ENCODE assay signal across 27 cellular contexts in genomic region chr15:68191555-68191954, GRCh38. TPM values are rescaled to one million over a fixed set of nuclear protein-coding genes. Genes with fewer than 3 reads are reported as not detected.
DNase-seq lines count a peak whose midpoint lies in the region; ATAC-seq and TF ChIP-seq lines count a peak whose summit lies in the region.
"Had no signal": no experiment of that assay in that cellular context is flagged by ENCODE, and none has a peak within 500 bp of the region (broad histone marks: within the 10 kb centered on the region; RNA-seq: fewer than 3 reads in every experiment).

No MANE protein-coding gene starts in this region.

- H3K27me3 Mint-ChIP-seq in endodermal cell (ENCODE audit: insufficient read depth) = no peaks in the 10 kb centered on the region
- H3K27me3 Mint-ChIP-seq: activated CD4-positive, alpha-beta T cell treated with anti-CD3 and anti-CD28 coated beads, Interleukin-2, amount 10 ng/mL, durations not matched to agents 7 days and 5 days; activated naive CD4-positive, alpha-beta T cell treated with anti-CD3 and anti-CD28 coated beads, Interleukin-2, amount 10 ng/mL, durations not matched to agents 7 days and 5 days had no signal

- H3K9me3 ChIP-seq in HEK293 (ENCODE audit: control insufficient read depth, insufficient read depth, low read depth, low read length) (no peaks in the 10 kb centered on the region), OCI-LY1 (ENCODE audit: low read length) (no peaks in the 10 kb centered on the region), endodermal cell (ENCODE audit: control insufficient read depth, low read length) (no peaks in the 10 kb centered on the region), neutrophil (no peaks in the 10 kb centered on the region), PC-3 (ENCODE audit: low read length) (no peaks in the 10 kb centered on the region)
- H3K9me3 ChIP-seq: heart left ventricle had no signal

- BruUV-seq in PC-3 (replicated peaks; lab: Mats Ljungman, UMichigan) = no TSS peak

- no peak overlapping the region for H3K27ac Mint-ChIP-seq in endodermal cell
- H3K27ac Mint-ChIP-seq: activated CD4-positive, alpha-beta T cell treated with anti-CD3 and anti-CD28 coated beads, Interleukin-2, amount 10 ng/mL, durations not matched to agents 7 days and 5 days; activated naive CD4-positive, alpha-beta T cell treated with anti-CD3 and anti-CD28 coated beads, Interleukin-2, amount 10 ng/mL, durations not matched to agents 7 days and 5 days; activated T-helper 1 cell treated with anti-CD3 and anti-CD28 coated beads, Interleukin-12 subunit alpha, Interleukin-12 subunit beta, Interleukin-2, Interleukin-4 antibody, amounts not matched to agents 30 ng/mL and 10 ng/mL and 1 ng/mL, durations not matched to agents 14 hours and 24 hours and 36 hours; neural progenitor cell had no signal

- H2AFZ ChIP-seq in OCI-LY1 (ENCODE audit: low read length) (no peak overlapping the region), PC-3 (ENCODE audit: low read length) (no peak overlapping the region)
- H2AFZ ChIP-seq: neural progenitor cell had no signal

- H3K4me1 ChIP-seq in HEK293 (ENCODE audit: control insufficient read depth, insufficient read depth, low read length) (no peaks in the 10 kb centered on the region), OCI-LY1 (ENCODE audit: insufficient read depth, low read length, severe bottlenecking) (peaks cover 38% of the 10 kb centered on the region), endodermal cell (ENCODE audit: control insufficient read depth, insufficient read depth, low read length) (peaks cover 5% of the 10 kb centered on the region), neutrophil (ENCODE audit: control insufficient read depth in 1 of 2, insufficient read depth in 1 of 2, low read depth in 1 of 2, low read length in 1 of 2) (no peaks in the 10 kb centered on the region), PC-3 (ENCODE audit: insufficient read depth, low read length) (no peaks in the 10 kb centered on the region)
- H3K4me1 ChIP-seq: neural progenitor cell had no signal

- no peak for TF ChIP-seq CTCF in HEK293 (tag by site-specific recombination; IDR thresholded peaks at IDR 0.05)
- no peak for TF ChIP-seq CTCF in OCI-LY1 (IDR thresholded peaks at IDR 0.05; ENCODE audit: low read length)
- no peak for TF ChIP-seq CTCF in endodermal cell (conservative IDR thresholded peaks at IDR 0.05)
- TF ChIP-seq CTCF in neutrophil (IDR thresholded peaks at IDR 0.05) = no peak
- no peak for TF ChIP-seq CTCF in PC-3 (conservative IDR thresholded peaks at IDR 0.05; ENCODE audit: low read depth, low read length)

- H3K4me2 ChIP-seq in OCI-LY1 (ENCODE audit: low read length) = no peak overlapping the region
- no peak overlapping the region for H3K4me2 ChIP-seq in PC-3 (ENCODE audit: low read length)
- H3K4me2 ChIP-seq: neural progenitor cell had no signal

- H3K36me3 Mint-ChIP-seq in endodermal cell (ENCODE audit: low read depth) = peaks cover 27% of the 10 kb centered on the region

- peaks cover 13% of the 10 kb centered on the region for H3K4me1 Mint-ChIP-seq in endodermal cell
- H3K4me1 Mint-ChIP-seq: activated CD4-positive, alpha-beta T cell treated with anti-CD3 and anti-CD28 coated beads, Interleukin-2, amount 10 ng/mL, durations not matched to agents 7 days and 5 days; activated naive CD4-positive, alpha-beta T cell treated with anti-CD3 and anti-CD28 coated beads, Interleukin-2, amount 10 ng/mL, durations not matched to agents 7 days and 5 days had no signal

- DNase-seq in endodermal cell (peak; percentile 53), germinal center (ENCODE audit: low spot score) (no peak), PC-3 (no peak)
- DNase-seq: activated CD4-positive, alpha-beta T cell treated with anti-CD3 and anti-CD28 coated beads, Interleukin-2, amount 10 ng/mL, durations not matched to agents 7 days and 5 days; activated naive CD4-positive, alpha-beta T cell treated with anti-CD3 and anti-CD28 coated beads, Interleukin-2, amount 10 ng/mL, durations not matched to agents 7 days and 5 days; amygdala; C1 segment of cervical spinal cord; DND-41; effector CD4-positive, alpha-beta T cell; heart left ventricle; NCI-H1048; NCI-H1694 treated with DMSO at 0.1 percent for 48 hours; NCI-H2171 treated with DMSO at 0.1 percent for 48 hours; NCI-H524; stimulated activated CD4-positive, alpha-beta T cell treated with anti-CD3 and anti-CD28 coated beads, Interleukin-15, amount 100 ng/mL, for 24 hours; stimulated activated naive CD4-positive, alpha-beta T cell; T-helper 9 cell; WERI-Rb-1 had no signal

- H3K4me3 ChIP-seq in HEK293 (ENCODE audit: low read depth, low read length) (no peak overlapping the region), OCI-LY1 (ENCODE audit: low read depth, low read length, poor library complexity, severe bottlenecking) (no peak overlapping the region), endodermal cell (ENCODE audit: low read length) (no peak overlapping the region), neutrophil (ENCODE audit: low read depth in 1 of 2, low read length in 1 of 2) (no peak overlapping the region), PC-3 (ENCODE audit: low read length) (no peak overlapping the region)
- H3K4me3 ChIP-seq: heart left ventricle, neural progenitor cell, SK-N-MC had no signal

- CTCF ChIA-PET in HEK293 (lab: Yijun Ruan, JAX) = interaction anchor here (0.6 to 1.7 kb wide), 4 partner anchors 11 to 135 kb away, joined by 3 to 6 read pairs (median 3); no protein-coding TSS in a partner anchor
- CTCF ChIA-PET in PC-3 (lab: Charles Lee) = no interaction called here

- H3K9me2 ChIP-seq in OCI-LY1 (ENCODE audit: low read depth, low read length) (no peaks in the 10 kb centered on the region), PC-3 (replicated peaks; ENCODE audit: low read length) (no peaks in the 10 kb centered on the region)

- POLR2A ChIA-PET in HEK293 (lab: Yijun Ruan, JAX) = no interaction called here
- POLR2A ChIA-PET in PC-3 (lab: Charles Lee; ENCODE audit: unreplicated experiment) = no interaction called here

- H3K27ac ChIP-seq in HEK293 (ENCODE audit: extremely low read depth, low read depth, low read length) (no peak overlapping the region), OCI-LY1 (ENCODE audit: low read depth, low read length, poor library complexity, severe bottlenecking) (peak overlapping the region; percentile 29), endodermal cell (ENCODE audit: low read depth, low read length) (no peak overlapping the region), neutrophil (peak overlapping the region; percentile 5), PC-3 (ENCODE audit: low read length) (no peak overlapping the region)
- H3K27ac ChIP-seq: epithelial cell of prostate, heart left ventricle, HL-60, neural progenitor cell, SK-N-MC, WERI-Rb-1 had no signal

- intact Hi-C loops in PC-3 (cut with micrococcal nuclease) = no loop called here

- H3K4me3 Mint-ChIP-seq in endodermal cell = no peak overlapping the region
- H3K4me3 Mint-ChIP-seq: activated CD4-positive, alpha-beta T cell treated with anti-CD3 and anti-CD28 coated beads, Interleukin-2, amount 10 ng/mL, durations not matched to agents 7 days and 5 days; activated naive CD4-positive, alpha-beta T cell treated with anti-CD3 and anti-CD28 coated beads, Interleukin-2, amount 10 ng/mL, durations not matched to agents 7 days and 5 days; activated T-helper 1 cell treated with anti-CD3 and anti-CD28 coated beads, Interleukin-12 subunit alpha, Interleukin-12 subunit beta, Interleukin-2, Interleukin-4 antibody, amounts not matched to agents 30 ng/mL and 10 ng/mL and 1 ng/mL, durations not matched to agents 14 hours and 24 hours and 36 hours; neural progenitor cell had no signal

- H3K9ac ChIP-seq in OCI-LY1 (ENCODE audit: low read length) (no peak overlapping the region), endodermal cell (ENCODE audit: extremely low read depth, low read length, poor library complexity, severe bottlenecking) (no peak overlapping the region), PC-3 (ENCODE audit: low read length) (no peak overlapping the region)
- H3K9ac ChIP-seq: neural progenitor cell had no signal

- H3K9me3 Mint-ChIP-seq in endodermal cell = no peaks in the 10 kb centered on the region
- H3K9me3 Mint-ChIP-seq: activated CD4-positive, alpha-beta T cell treated with anti-CD3 and anti-CD28 coated beads, Interleukin-2, amount 10 ng/mL, durations not matched to agents 7 days and 5 days; activated naive CD4-positive, alpha-beta T cell treated with anti-CD3 and anti-CD28 coated beads, Interleukin-2, amount 10 ng/mL, durations not matched to agents 7 days and 5 days; activated T-helper 1 cell treated with anti-CD3 and anti-CD28 coated beads, Interleukin-12 subunit alpha, Interleukin-12 subunit beta, Interleukin-2, Interleukin-4 antibody, amounts not matched to agents 30 ng/mL and 10 ng/mL and 1 ng/mL, durations not matched to agents 14 hours and 24 hours and 36 hours; neural progenitor cell had no signal

- H4K20me1 ChIP-seq in OCI-LY1 (ENCODE audit: insufficient read depth, low read length) (no peaks in the 10 kb centered on the region), PC-3 (ENCODE audit: low read length) (no peaks in the 10 kb centered on the region)

- H3K79me2 ChIP-seq in OCI-LY1 (ENCODE audit: insufficient read depth, low read length) = no peaks in the 10 kb centered on the region
- H3K79me2 ChIP-seq in PC-3 (ENCODE audit: low read length) = no peaks in the 10 kb centered on the region

- H3F3A ChIP-seq in OCI-LY1 (ENCODE audit: insufficient read depth, low read length) = no peaks in the 10 kb centered on the region
- no peaks in the 10 kb centered on the region for H3F3A ChIP-seq in PC-3 (ENCODE audit: low read length, unreplicated experiment)

- WGBS in endodermal cell (ENCODE audit: insufficient coverage in 1 of 2, insufficient read length in 1 of 2), 2 experiments = 70 to 88% methylated on average over 3 of the region's 3 CpGs

- ATAC-seq in HG03097 (IDR thresholded peaks at IDR 0.05; ENCODE audit: low FRiP score, unreplicated experiment) = no peak
- no peak for ATAC-seq in PC-3
- ATAC-seq: heart left ventricle had no signal

- H3K27me3 ChIP-seq in OCI-LY1 (ENCODE audit: insufficient read depth, low read length) (no peaks in the 10 kb centered on the region), endodermal cell (ENCODE audit: control insufficient read depth, insufficient read depth, low read length, poor library complexity, severe bottlenecking) (no peaks in the 10 kb centered on the region), neutrophil (no peaks in the 10 kb centered on the region), PC-3 (ENCODE audit: low read length) (no peaks in the 10 kb centered on the region)
- H3K27me3 ChIP-seq: heart left ventricle, neural progenitor cell had no signal

- H3K36me3 ChIP-seq in HEK293 (ENCODE audit: control insufficient read depth in 2 of 2, insufficient read depth in 1 of 2, low read length in 2 of 2) = peaks cover 8 to 61% of the 10 kb centered on the region in 2 experiments
- peaks cover 68% of the 10 kb centered on the region for H3K36me3 ChIP-seq in OCI-LY1 (ENCODE audit: insufficient read depth, low read length)
- peaks cover 58% of the 10 kb centered on the region for H3K36me3 ChIP-seq in endodermal cell (ENCODE audit: control insufficient read depth, insufficient read depth, low read length)
- H3K36me3 ChIP-seq in neutrophil = peaks cover 93% of the 10 kb centered on the region
- H3K36me3 ChIP-seq in PC-3 (ENCODE audit: low read depth, low read length) = peaks cover 27% of the 10 kb centered on the region
- H3K36me3 ChIP-seq: neural progenitor cell had no signal

RNA-seq across cellular contexts. Expression of gene CALML4, which starts 13.6 kb away (rescaled TPM):
- total RNA-seq in endodermal cell (10 to 100 TPM in 1 of 2 donors, 1 to 10 TPM in 1; 9.7 to 17.4 TPM), PC-3 (2014; rRNA removed) (4.5 and 4.8 TPM in 2 replicates)
- 7.7 TPM for polyA plus RNA-seq in endodermal cell (2013, experiment 1 of 2)
- polyA plus RNA-seq in endodermal cell (2013, experiment 2 of 2) = 7.1 TPM

RNA-seq across cellular contexts. Expression of gene CLN6, which starts 38.0 kb away (rescaled TPM):
- total RNA-seq in endodermal cell (10 to 100 TPM; 51.6 to 59.6 TPM), PC-3 (2014; rRNA removed) (33.4 and 42.2 TPM in 2 replicates)
- 31.9 TPM for polyA plus RNA-seq in endodermal cell (2013, experiment 1 of 2)
- polyA plus RNA-seq in endodermal cell (2013, experiment 2 of 2) = 28.2 TPM

Comparison
In these comparisons a context has a peak if more than half of its experiments do, and no peak if none do; other contexts are left out.
1. H3K27ac ChIP-seq: peak in OCI-LY1 (single experiment) and neutrophil (single experiment); none in HEK293 (single experiment), endodermal cell (single experiment) and PC-3 (single experiment).